11 cellular contexts compared by ENCODE assay signal in the genomic region with DNA sequence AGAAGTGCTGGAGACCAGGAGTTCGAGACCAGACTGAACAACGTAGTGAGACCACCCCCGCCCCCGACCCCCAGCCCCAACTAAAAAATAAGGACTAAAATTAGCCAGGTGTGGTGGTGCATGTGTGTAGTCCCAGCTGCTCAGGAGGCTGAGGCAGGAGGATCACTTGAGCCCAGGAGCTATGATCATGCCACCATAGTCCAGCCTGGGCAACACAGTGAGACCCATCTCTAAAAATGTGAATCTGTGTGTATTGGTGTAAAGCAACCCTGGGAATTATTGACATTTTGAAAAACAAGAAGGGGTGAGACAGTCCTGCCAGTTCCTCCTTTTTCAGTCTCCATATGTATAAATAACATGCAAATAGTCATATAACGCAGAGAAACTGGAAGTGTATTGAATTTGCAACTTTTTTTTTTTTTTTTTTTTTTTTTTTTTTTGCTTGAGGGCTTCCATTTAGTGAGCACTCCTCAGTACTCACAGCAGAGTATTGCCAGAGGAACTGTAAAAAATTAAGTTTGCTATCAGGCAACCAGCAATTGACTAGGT. TPM values are rescaled to one million over a fixed set of nuclear protein-coding genes. Genes with fewer than 3 reads are reported as not detected.
A peak's percentile ranks its signal among the peaks of the same experiment; 100 is the strongest.
DNase-seq lines count a peak whose midpoint lies in the region; ATAC-seq, FAIRE-seq and TF ChIP-seq lines count a peak whose summit lies in the region.
"Had no signal": no experiment of that assay in that cellular context is flagged by ENCODE, and none has a peak within 500 bp of the region (broad histone marks: within the 10 kb centered on the region; RNA-seq: fewer than 3 reads in every experiment).

No MANE protein-coding gene starts in this region.

- RAD21 ChIA-PET in GM12878 (lab: Charles Lee; ENCODE audit: unreplicated experiment): no interaction called here

- TF ChIP-seq POLR2A in GM12878 (IDR thresholded peaks at IDR 0.05; ENCODE audit: low read depth, low read length) (no peak), right lobe of liver (IDR thresholded peaks at IDR 0.05) (no peak), thyroid gland (IDR thresholded peaks at IDR 0.05) (no peak)

- TF ChIP-seq CTCF in GM12878 (IDR thresholded peaks at IDR 0.05 in 2 of 3, conservative IDR thresholded peaks at IDR 0.05 in 1 of 3; ENCODE audit: control insufficient read depth in 2 of 3, extremely low read depth in 1 of 3, insufficient read depth in 1 of 3, low read depth in 3 of 3, low read length in 3 of 3) (no peak), right lobe of liver (IDR thresholded peaks at IDR 0.05) (no peak), thyroid gland (IDR thresholded peaks at IDR 0.05) (no peak)

- ATAC-seq in GM12878 (no peak), right lobe of liver (no peak), HG02938 (IDR thresholded peaks at IDR 0.05; ENCODE audit: unreplicated experiment) (no peak), HG03521 (IDR thresholded peaks at IDR 0.05; ENCODE audit: unreplicated experiment) (no peak)

- H3K4me1 ChIP-seq in GM12878 (ENCODE audit: control insufficient read depth, insufficient read depth, low read length) (peaks cover 18% of the 10 kb centered on the region), right lobe of liver (peaks cover 0 to 9% (median 4%) of the 10 kb centered on the region in 4 donors), thyroid gland (peaks cover 25 to 26% of the 10 kb centered on the region in 2 donors)

- H3K27ac ChIP-seq in GM12878 (ENCODE audit: control insufficient read depth, insufficient read depth): no peak overlapping the region; the same call in none of the 2 replicates
- peak overlapping the region in 2 of 3 donors; percentile 29 to 35 for H3K27ac ChIP-seq in right lobe of liver
- H3K27ac ChIP-seq in thyroid gland: peak overlapping the region; percentile 76 to 89 (median 87)

- H3K36me3 ChIP-seq in GM12878 (ENCODE audit: control insufficient read depth in 2 of 2, insufficient read depth in 2 of 2, low read length in 1 of 2) (no peaks in the 10 kb centered on the region), right lobe of liver (no peaks in the 10 kb centered on the region), thyroid gland (no peaks in the 10 kb centered on the region)

- H3K9ac ChIP-seq in GM12878 (ENCODE audit: control insufficient read depth, insufficient read depth, low read length): no peak overlapping the region

- no peaks in the 10 kb centered on the region for H3K27me3 ChIP-seq in GM12878 (replicated peaks in 1 of 2; ENCODE audit: control insufficient read depth in 2 of 2, insufficient read depth in 2 of 2, low read length in 1 of 2)
- no peaks in the 10 kb centered on the region for H3K27me3 ChIP-seq in right lobe of liver
- no peaks in the 10 kb centered on the region for H3K27me3 ChIP-seq in thyroid gland

- in situ Hi-C loops in GM12878 (cut with MboI): no loop called here

- intact Hi-C loops in GM12878 (cut with micrococcal nuclease; ENCODE audit: unreplicated experiment) (no loop called here), right lobe of liver (cut with DNase I) (no loop called here), thyroid gland (cut with DNase I) (no loop called here)

- DNase-seq in NOMO-1 (lab: John Stamatoyannopoulos, UW; ENCODE audit: unreplicated experiment in 2 of 2) (peak; percentile 48 to 55), NOMO-1 treated with dmso at 0.1 percent for 144 hours (lab: John Stamatoyannopoulos, UW; ENCODE audit: unreplicated experiment) (no peak), GM12878 (ENCODE audit: low read depth, low spot score) (no peak), right lobe of liver (no peak), thyroid gland (no peak)
- no peak for DNase-seq in activated T-cell treated with anti-CD3 and anti-CD28 coated beads, Interleukin-2, amount 50 U/mL, for 48 hours
- DNase-seq: NCI-H2107, T-helper 9 cell had no signal

- POLR2A ChIA-PET in GM12878 (lab: Charles Lee): no interaction called here

- FAIRE-seq in GM12878 (lab: Jason Lieb, UNC): no peak
- FAIRE-seq: endometrium had no signal

- SMC1A ChIA-PET in GM12878 (lab: Charles Lee; ENCODE audit: uncharacterized antibody, unreplicated experiment): no interaction called here

- H3K4me3 ChIP-seq in GM12878: no peak overlapping the region
- no peak overlapping the region for H3K4me3 ChIP-seq in right lobe of liver
- no peak overlapping the region for H3K4me3 ChIP-seq in thyroid gland (replicated peaks in 1 of 3)

- TF ChIP-seq EP300 in GM12878 (IDR thresholded peaks at IDR 0.05; ENCODE audit: borderline replicate concordance in 1 of 2, control insufficient read depth in 1 of 2, low read depth in 2 of 2, low read length in 2 of 2): no peak

- no peak for TF ChIP-seq RAD21 in GM12878 (IDR thresholded peaks at IDR 0.05; ENCODE audit: insufficient read depth, low read depth, low read length)

- peak overlapping the region; percentile 62 for H3K4me2 ChIP-seq in GM12878 (ENCODE audit: control insufficient read depth, insufficient read depth)

- no peak overlapping the region; the same call in 1 of the 2 replicates for H2AFZ ChIP-seq in GM12878 (ENCODE audit: control insufficient read depth, low read depth, low read length)

- no TSS peak for BruUV-seq in GM12878 (replicated peaks; lab: Mats Ljungman, UMichigan)

- H3K9me3 ChIP-seq in GM12878 (replicated peaks; ENCODE audit: control insufficient read depth, insufficient read depth, low read length) (no peaks in the 10 kb centered on the region), right lobe of liver (no peaks in the 10 kb centered on the region), thyroid gland (no peaks in the 10 kb centered on the region)

- H3K79me2 ChIP-seq in GM12878 (ENCODE audit: control insufficient read depth, insufficient read depth, low read length): peaks cover 12% of the 10 kb centered on the region

- no peaks in the 10 kb centered on the region for H4K20me1 ChIP-seq in GM12878 (ENCODE audit: control insufficient read depth, insufficient read depth)

- CTCF ChIA-PET in GM12878 (lab: Yijun Ruan, JAX): no interaction called here

- WGBS in GM12878 (ENCODE audit: insufficient coverage, insufficient replicate concordance, low lambda C conversion rate, missing lambda C conversion rate): 54% methylated on average over 5 of the region's 5 CpGs
- 64% methylated on average over 3 of the region's 5 CpGs for WGBS in right lobe of liver (ENCODE audit: insufficient coverage, low coverage, low lambda C conversion rate, missing lambda C conversion rate)
- WGBS in thyroid gland, 2 donors: 91 to 93% methylated on average over 5 of the region's 5 CpGs

TF ChIP-seq in GM12878, 131 proteins besides CTCF, POLR2A, EP300 and RAD21:
- TF ChIP-seq MXI1 (IDR thresholded peaks at IDR 0.05; ENCODE audit: low read depth, low read length) (no peak), ZBED1 (IDR thresholded peaks at IDR 0.05; ENCODE audit: borderline replicate concordance) (no peak), NFIC (IDR thresholded peaks at IDR 0.05; ENCODE audit: low read depth, low read length) (peak; percentile 45), SPI1 (IDR thresholded peaks at IDR 0.05; ENCODE audit: borderline replicate concordance, insufficient read depth, low read depth, low read length) (peak; percentile 66), MEF2A (IDR thresholded peaks at IDR 0.05; ENCODE audit: insufficient read depth, low read depth, low read length) (peak; percentile 69; the same call in 1 of the 2 replicates), ZZZ3 (IDR thresholded peaks at IDR 0.05; ENCODE audit: control insufficient read depth, insufficient read length, low read depth) (no peak), ZNF384 (IDR thresholded peaks at IDR 0.05; ENCODE audit: borderline replicate concordance, low read depth, low read length) (peak; percentile 84), ZNF622 (IDR thresholded peaks at IDR 0.05) (no peak)
- TF ChIP-seq, protein P1, sequence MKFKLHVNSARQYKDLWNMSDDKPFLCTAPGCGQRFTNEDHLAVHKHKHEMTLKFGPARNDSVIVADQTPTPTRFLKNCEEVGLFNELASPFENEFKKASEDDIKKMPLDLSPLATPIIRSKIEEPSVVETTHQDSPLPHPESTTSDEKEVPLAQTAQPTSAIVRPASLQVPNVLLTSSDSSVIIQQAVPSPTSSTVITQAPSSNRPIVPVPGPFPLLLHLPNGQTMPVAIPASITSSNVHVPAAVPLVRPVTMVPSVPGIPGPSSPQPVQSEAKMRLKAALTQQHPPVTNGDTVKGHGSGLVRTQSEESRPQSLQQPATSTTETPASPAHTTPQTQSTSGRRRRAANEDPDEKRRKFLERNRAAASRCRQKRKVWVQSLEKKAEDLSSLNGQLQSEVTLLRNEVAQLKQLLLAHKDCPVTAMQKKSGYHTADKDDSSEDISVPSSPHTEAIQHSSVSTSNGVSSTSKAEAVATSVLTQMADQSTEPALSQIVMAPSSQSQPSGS (IDR thresholded peaks at IDR 0.05; ENCODE audit: low read length): 0 out of 2 replicates have a peak, but pooled peaks have one; percentile 9
- TF ChIP-seq, protein P2, sequence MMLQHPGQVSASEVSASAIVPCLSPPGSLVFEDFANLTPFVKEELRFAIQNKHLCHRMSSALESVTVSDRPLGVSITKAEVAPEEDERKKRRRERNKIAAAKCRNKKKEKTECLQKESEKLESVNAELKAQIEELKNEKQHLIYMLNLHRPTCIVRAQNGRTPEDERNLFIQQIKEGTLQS (IDR thresholded peaks at IDR 0.05; ENCODE audit: borderline replicate concordance, extremely low read depth, low read depth, low read length): no peak

RNA-seq across cellular contexts. Expression of a gene that starts 3.4 kb away (rescaled TPM):
- 60.5 and 61.3 TPM in 2 replicates for total RNA-seq in GM12878 (2013; cell fraction: nucleolus; rRNA removed)
- total RNA-seq in GM12878 (2014; rRNA removed) (7.9 and 10.1 TPM in 2 replicates), GM12878 (2014; rRNA removed; fragmentation: Illumina TruSeq; extraction: Trizol) (10.7 and 11.0 TPM in 2 replicates), GM12878 (2021) (9.8 and 11.4 TPM in 2 replicates), right lobe of liver (100 to 1,000 TPM; 120 to 301 (median 239) TPM), thyroid gland (100 to 1,000 TPM; 264 to 699 (median 417) TPM)
- polyA plus RNA-seq in GM12878 (2011; ENCODE audit: low read depth): 24.4 TPM
- polyA plus RNA-seq in GM12878 (2011; rRNA removed) (20.7 and 33.0 TPM in 2 replicates), GM12878 (2014; fragmentation: Illumina TruSeq; extraction: Trizol) (9.7 and 12.6 TPM in 2 replicates), GM12878 (2014; fragmentation: Nextera tagmentation; extraction: Ambion mirVana) (1 to 10 TPM; 2.8 to 3.4 TPM), GM12878 (2014; rRNA removed) (7.9 and 8.2 TPM in 2 replicates), GM12878 (2016; fragmentation: Nextera tagmentation; extraction: Ambion mirVana) (10 to 100 TPM; 15.5 to 16.5 TPM)
- 6.1 and 8.3 TPM in 2 replicates for polyA plus RNA-seq in GM12878 (2011; cell fraction: cytosol; rRNA removed)
- polyA plus RNA-seq in GM12878 (2011; cell fraction: nucleus; rRNA removed): 5.3 and 7.0 TPM in 2 replicates
- polyA plus RNA-seq in GM12878 (2012): 35.8 and 40.1 TPM in 2 replicates
- polyA minus RNA-seq in GM12878 (2011; rRNA and poly(A)+ RNA removed): 8.3 and 15.9 TPM in 2 replicates
- polyA minus RNA-seq in GM12878 (2011; cell fraction: cytosol; rRNA and poly(A)+ RNA removed): 30.9 and 57.1 TPM in 2 replicates
- polyA minus RNA-seq in GM12878 (2011; cell fraction: nucleus; rRNA and poly(A)+ RNA removed): 5.3 and 10.5 TPM in 2 replicates

Comparison
In these comparisons a context has a peak if more than half of its experiments do, and no peak if none do; other contexts are left out.
1. DNase-seq: peak in NOMO-1 (2 of 2); none in NOMO-1 treated with dmso at 0.1 percent for 144 hours (single experiment), GM12878 (single experiment), right lobe of liver (0 of 3), thyroid gland (0 of 2) and activated T-cell treated with anti-CD3 and anti-CD28 coated beads, Interleukin-2, amount 50 U/mL, for 48 hours (0 of 2).